In the genomic region with DNA sequence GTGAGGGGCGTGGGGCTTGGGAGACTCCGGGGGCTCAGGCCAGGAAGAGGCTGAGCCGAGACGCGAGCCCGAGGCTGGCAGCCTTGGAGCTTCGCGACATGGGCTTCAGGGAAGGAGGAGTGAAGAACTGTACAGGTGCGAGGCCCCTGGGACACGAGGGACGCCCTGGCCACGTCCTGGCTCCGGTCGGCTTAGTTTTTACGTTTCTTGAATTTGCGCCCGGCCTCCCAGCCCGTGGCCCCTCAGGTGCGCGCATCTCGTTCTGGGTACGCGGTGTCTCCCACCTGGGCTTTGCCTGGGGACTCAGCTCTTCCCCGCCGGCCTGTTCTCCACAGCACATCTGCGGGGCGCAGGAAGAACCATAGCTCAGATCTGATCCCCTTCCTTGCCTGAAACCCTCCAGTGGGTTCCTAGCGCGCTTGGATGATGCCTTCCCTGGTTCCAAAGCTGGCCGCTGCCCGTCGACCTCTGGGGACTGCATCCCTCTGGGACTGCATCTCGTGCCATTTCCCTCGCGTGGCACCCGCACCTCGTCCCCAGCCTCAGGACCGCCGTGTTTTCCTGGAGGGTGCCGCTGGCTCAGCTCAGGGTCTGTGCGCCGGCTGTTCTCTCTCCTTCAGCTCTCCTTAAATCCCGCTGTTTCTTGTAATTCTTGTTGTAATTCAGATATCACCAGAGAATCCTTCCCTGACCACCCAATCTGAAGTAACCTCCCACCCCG, we compare ENCODE assay signal across 8 cellular contexts. TPM values are rescaled to one million over a fixed set of nuclear protein-coding genes. Genes with fewer than 3 reads are reported as not detected.
DNase-seq lines count a peak whose midpoint lies in the region; ATAC-seq lines count a peak whose summit lies in the region.

No MANE protein-coding gene starts in this region.

- H3K4me3 ChIP-seq in GM08714 (ENCODE audit: low read length) (peak overlapping the region; percentile 70; the same call in 1 of the 2 replicates), HAP-1 (peak overlapping the region; percentile 66)

- peaks cover 19% of the 10 kb centered on the region for H3K4me1 Mint-ChIP-seq in T-helper 17 cell

- in situ Hi-C loops in HAP-1 (cut with MboI; ENCODE audit: low sequenced_read_pairs): no loop called here

- peaks cover 38% of the 10 kb centered on the region for H3K27me3 Mint-ChIP-seq in T-helper 17 cell

- intact Hi-C loops in head of caudate nucleus (cut with DNase I): no loop called here

- H3K9me3 ChIP-seq in HAP-1 (no peaks in the 10 kb centered on the region), T-helper 17 cell (ENCODE audit: control insufficient read depth, low read length, poor library complexity, severe bottlenecking) (no peaks in the 10 kb centered on the region)

- H3K36me3 ChIP-seq in HAP-1 (replicated peaks): no peaks in the 10 kb centered on the region

- DNase-seq in HAP-1 (ENCODE audit: low spot score in 2 of 2) (peak in 1 of 2 experiments; percentile 13), T-helper 17 cell (no peak), head of caudate nucleus (peak in 22 of 42 donors; percentile 6 to 48 (median 24)), putamen (ENCODE audit: low spot score) (peak; percentile 5), SK-N-DZ (ENCODE audit: low spot score) (no peak), islet precursor cell (no peak), dedifferentiated amniotic fluid mesenchymal stem cell (ENCODE audit: extremely low spot score) (no peak)

- no peak for ATAC-seq in T-helper 17 cell

- peaks cover 2% of the 10 kb centered on the region for H3K36me3 Mint-ChIP-seq in T-helper 17 cell (ENCODE audit: low read depth)

- peak overlapping the region; percentile 91 for H3K27ac Mint-ChIP-seq in T-helper 17 cell

- H3K27me3 ChIP-seq in HAP-1 (ENCODE audit: low read depth): peaks cover 6% of the 10 kb centered on the region; the same call in 1 of the 2 replicates

- H3K4me1 ChIP-seq in HAP-1: peaks cover 4% of the 10 kb centered on the region; the same call in 1 of the 2 replicates

- H3K4me3 Mint-ChIP-seq in T-helper 17 cell: peak overlapping the region; percentile 99

RNA-seq across cellular contexts. Expression of a gene that starts 0.6 kb away (rescaled TPM):
- total RNA-seq in T-helper 17 cell: 10 to 100 TPM; 10.5 to 14.9 TPM
- polyA plus RNA-seq in SK-N-DZ (2014; cell fraction: cytosol; rRNA removed): 74.0 and 83.9 TPM in 2 replicates
- polyA plus RNA-seq in SK-N-DZ (2014; cell fraction: nucleus; rRNA removed): 44.6 and 58.6 TPM in 2 replicates

RNA-seq across cellular contexts. Expression of a gene that starts 49.7 kb away (rescaled TPM):
- total RNA-seq in T-helper 17 cell: under 1 TPM; 0.50 TPM
- polyA plus RNA-seq in SK-N-DZ (2014; cell fraction: cytosol; rRNA removed): 4.2 and 4.6 TPM in 2 replicates
- polyA plus RNA-seq in SK-N-DZ (2014; cell fraction: nucleus; rRNA removed): 4.3 and 5.7 TPM in 2 replicates

Comparison
In these comparisons a context has a peak if more than half of its experiments do, and no peak if none do; other contexts are left out.
1. DNase-seq: peak in head of caudate nucleus (22 of 42) and putamen (single experiment); none in T-helper 17 cell (0 of 3), SK-N-DZ (single experiment), islet precursor cell (single experiment) and dedifferentiated amniotic fluid mesenchymal stem cell (single experiment).